In the genomic region with DNA sequence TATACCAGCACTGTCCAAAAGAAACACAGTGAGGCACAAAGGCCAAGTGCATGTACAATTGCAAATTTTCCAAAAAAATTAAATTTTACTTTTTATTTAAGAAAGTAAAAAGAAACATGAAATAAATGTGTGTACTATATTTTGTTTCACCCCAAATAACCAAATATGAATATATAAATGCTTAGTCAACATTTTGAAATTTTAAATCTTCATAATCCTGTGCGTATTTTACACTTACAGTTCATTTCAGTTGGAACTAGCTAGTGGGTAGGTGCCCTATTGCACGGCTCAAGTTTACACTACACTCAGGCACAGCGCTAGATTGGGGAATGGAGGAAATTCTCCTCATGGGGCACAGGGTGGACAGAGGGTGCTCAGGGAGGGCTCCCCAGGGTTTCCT, we compare ENCODE assay signal across 7 cellular contexts. TPM values are rescaled to one million over a fixed set of nuclear protein-coding genes. Genes with fewer than 3 reads are reported as not detected.
DNase-seq lines count a peak whose midpoint lies in the region; ATAC-seq, FAIRE-seq and TF ChIP-seq lines count a peak whose summit lies in the region.
"Had no signal": no experiment of that assay in that cellular context is flagged by ENCODE, and none has a peak within 500 bp of the region (broad histone marks: within the 10 kb centered on the region; RNA-seq: fewer than 3 reads in every experiment).

No MANE protein-coding gene starts in this region.

- H2AFZ ChIP-seq in PC-9 (no peak overlapping the region), mesenchymal stem cell (ENCODE audit: low read depth, low read length) (no peak overlapping the region)

- no peak for FAIRE-seq in GM12892 (lab: Jason Lieb, UNC)

- H3K9me3 ChIP-seq in BE2C (no peaks in the 10 kb centered on the region), PC-9 (ENCODE audit: insufficient read depth, low read depth) (peaks cover 5% of the 10 kb centered on the region; the same call in 1 of the 2 replicates), mesenchymal stem cell (ENCODE audit: control insufficient read depth, low read length) (no peaks in the 10 kb centered on the region)

- peak overlapping the region; percentile 92 for H3K9ac ChIP-seq in mesenchymal stem cell (ENCODE audit: low read length)

- H3K27me3 ChIP-seq in BE2C, result no peaks in the 10 kb centered on the region
- no peaks in the 10 kb centered on the region for H3K27me3 ChIP-seq in PC-9 (ENCODE audit: insufficient read depth, low read depth)
- no peaks in the 10 kb centered on the region for H3K27me3 ChIP-seq in mesenchymal stem cell (ENCODE audit: control insufficient read depth in 1 of 2, insufficient read depth in 1 of 2, low read length in 2 of 2)

- TF ChIP-seq CTCF in BE2C (IDR thresholded peaks at IDR 0.05; ENCODE audit: low read depth, low read length) (no peak), PC-9 (conservative IDR thresholded peaks at IDR 0.05) (no peak)

- H2BK12ac ChIP-seq in mesenchymal stem cell (ENCODE audit: low read length in 2 of 2), result no peak overlapping the region

- H3K4ac ChIP-seq in mesenchymal stem cell (ENCODE audit: low read depth in 1 of 2, low read length in 2 of 2), result no peak overlapping the region

- H3K27ac ChIP-seq in PC-9, result no peak overlapping the region
- no peak overlapping the region for H3K27ac ChIP-seq in mesenchymal stem cell (ENCODE audit: low read length, poor library complexity, severe bottlenecking)

- H4K91ac ChIP-seq in mesenchymal stem cell (ENCODE audit: low read length), result no peak overlapping the region

- peak overlapping the region; percentile 68; the same call in 1 of the 2 replicates for H3K4me3 ChIP-seq in BE2C (ENCODE audit: low read depth, low read length)
- H3K4me3 ChIP-seq in PC-9, result peak overlapping the region; percentile 67
- peak overlapping the region in 1 of 2 experiments; percentile 85 for H3K4me3 ChIP-seq in mesenchymal stem cell (ENCODE audit: insufficient read depth in 1 of 2, low read depth in 1 of 2, low read length in 2 of 2)

- ATAC-seq in GM18519 (IDR thresholded peaks at IDR 0.05; ENCODE audit: low FRiP score, unreplicated experiment), result no peak

- POLR2A ChIA-PET in PC-9 (lab: Charles Lee; ENCODE audit: unreplicated experiment), result no interaction called here

- DNase-seq in BE2C, result no peak
- no peak for DNase-seq in PC-9
- DNase-seq in mesenchymal stem cell, result no peak
- no peak for DNase-seq in epidermal melanocyte (ENCODE audit: insufficient read length, low spot score)
- no peak for DNase-seq in GM12892 (ENCODE audit: insufficient read length)
- DNase-seq: NCI-H1694 treated with DMSO at 0.1 percent for 48 hours had no signal

- H2BK5ac ChIP-seq in mesenchymal stem cell (ENCODE audit: low read depth, low read length, poor library complexity, severe bottlenecking), result no peak overlapping the region

- H3K36me3 ChIP-seq in BE2C, result no peaks in the 10 kb centered on the region
- H3K36me3 ChIP-seq in PC-9 (ENCODE audit: low read depth), result no peaks in the 10 kb centered on the region
- peaks cover 14 to 39% of the 10 kb centered on the region in 2 experiments for H3K36me3 ChIP-seq in mesenchymal stem cell (ENCODE audit: control insufficient read depth in 1 of 2, insufficient read depth in 2 of 2, low read depth in 1 of 2, low read length in 2 of 2)

- H3K9me2 ChIP-seq in PC-9 (ENCODE audit: insufficient read depth), result no peaks in the 10 kb centered on the region

- no peak overlapping the region for H2AK5ac ChIP-seq in mesenchymal stem cell (ENCODE audit: low read length, severe bottlenecking)

- H3K18ac ChIP-seq in mesenchymal stem cell (ENCODE audit: low read depth in 1 of 2, low read length in 2 of 2), result no peak overlapping the region

- no TSS peak for BruUV-seq in PC-9 (replicated peaks; lab: Mats Ljungman, UMichigan)

- peak overlapping the region; percentile 73 for H3K4me2 ChIP-seq in PC-9
- H3K4me2 ChIP-seq in mesenchymal stem cell (ENCODE audit: low read length, poor library complexity, severe bottlenecking), result no peak overlapping the region

- no peak for TF ChIP-seq POLR2A in GM12892 (IDR thresholded peaks at IDR 0.05; ENCODE audit: low read depth, low read length)

- H2BK120ac ChIP-seq in mesenchymal stem cell (ENCODE audit: low read depth, low read length), result no peak overlapping the region

- CTCF ChIA-PET in PC-9 (lab: Charles Lee), result no interaction called here

- H4K8ac ChIP-seq in mesenchymal stem cell (ENCODE audit: low read length), result no peak overlapping the region

- no peak overlapping the region for H3K14ac ChIP-seq in mesenchymal stem cell (ENCODE audit: low read length in 2 of 2)

- no peaks in the 10 kb centered on the region for H3K79me2 ChIP-seq in PC-9 (ENCODE audit: low read depth)

- H3K4me1 ChIP-seq in BE2C, result peaks cover 5% of the 10 kb centered on the region; the same call in 1 of the 2 replicates
- peaks cover 6% of the 10 kb centered on the region; the same call in 1 of the 2 replicates for H3K4me1 ChIP-seq in PC-9 (replicated peaks; ENCODE audit: insufficient read depth)
- H3K4me1 ChIP-seq in mesenchymal stem cell (ENCODE audit: control insufficient read depth, insufficient read depth, low read depth, low read length), result peaks cover 16% of the 10 kb centered on the region

- no peak overlapping the region for H2BK15ac ChIP-seq in mesenchymal stem cell (ENCODE audit: low read depth, poor library complexity, severe bottlenecking)

- WGBS in mesenchymal stem cell, result 94% methylated on average over 3 of the region's 3 CpGs

- intact Hi-C loops in PC-9 (cut with micrococcal nuclease; ENCODE audit: unreplicated experiment), result loop anchor here (10.0 kb wide), 1 partner anchor 78 kb away; no protein-coding TSS in a partner anchor

- peaks cover 25% of the 10 kb centered on the region for H3K79me1 ChIP-seq in mesenchymal stem cell (replicated peaks; ENCODE audit: low read length, poor library complexity, severe bottlenecking)

- no peaks in the 10 kb centered on the region for H4K20me1 ChIP-seq in PC-9 (ENCODE audit: insufficient read depth)

- peaks cover 6% of the 10 kb centered on the region; the same call in 1 of the 2 replicates for H3F3A ChIP-seq in PC-9 (ENCODE audit: insufficient read depth, low read depth)

- H3K23ac ChIP-seq in mesenchymal stem cell (ENCODE audit: low read length in 2 of 2), result no peak overlapping the region

RNA-seq across cellular contexts. Expression of a gene that starts 18.0 kb away (rescaled TPM):
- polyA plus RNA-seq in BE2C (2012; ENCODE audit: insufficient read depth, insufficient read length, low read depth), result 2.4 TPM
- 26.2 and 29.8 TPM in 2 replicates for total RNA-seq in PC-9 (2021)
- polyA plus RNA-seq in mesenchymal stem cell (2013, experiment 1 of 2), result 14.3 TPM
- polyA plus RNA-seq in mesenchymal stem cell (2013, experiment 2 of 2), result 15.1 TPM
- polyA plus RNA-seq in GM12892 (2012; ENCODE audit: missing spikeins), result 31.0 TPM

RNA-seq across cellular contexts. Expression of a gene that starts 20.3 kb away (rescaled TPM):
- polyA plus RNA-seq in BE2C (2012; ENCODE audit: insufficient read depth, insufficient read length, low read depth), result 2.4 TPM
- total RNA-seq in PC-9 (2021), result 28.3 and 30.4 TPM in 2 replicates
- 17.7 TPM for polyA plus RNA-seq in mesenchymal stem cell (2013, experiment 1 of 2)
- polyA plus RNA-seq in mesenchymal stem cell (2013, experiment 2 of 2), result 18.2 TPM
- polyA plus RNA-seq in GM12892 (2012; ENCODE audit: missing spikeins), result 42.5 TPM

RNA-seq across cellular contexts. Expression of a gene that starts 35.4 kb away (rescaled TPM):
- 31.1 TPM for polyA plus RNA-seq in BE2C (2012; ENCODE audit: insufficient read depth, insufficient read length, low read depth)
- 19.5 and 23.4 TPM in 2 replicates for total RNA-seq in PC-9 (2021)
- polyA plus RNA-seq in mesenchymal stem cell (2013, experiment 1 of 2), result 25.5 TPM
- 25.8 TPM for polyA plus RNA-seq in mesenchymal stem cell (2013, experiment 2 of 2)
- 16.3 TPM for polyA plus RNA-seq in GM12892 (2012; ENCODE audit: missing spikeins)

RNA-seq across cellular contexts. Expression of a gene that starts 39.4 kb away (rescaled TPM):
- polyA plus RNA-seq in BE2C (2012; ENCODE audit: insufficient read depth, insufficient read length, low read depth), result 3.6 TPM
- 20.7 and 23.4 TPM in 2 replicates for total RNA-seq in PC-9 (2021)
- 14.4 TPM for polyA plus RNA-seq in mesenchymal stem cell (2013, experiment 1 of 2)
- 13.8 TPM for polyA plus RNA-seq in mesenchymal stem cell (2013, experiment 2 of 2)
- polyA plus RNA-seq in GM12892 (2012; ENCODE audit: missing spikeins), result 40.1 TPM

RNA-seq across cellular contexts. Expression of a gene that starts 57.3 kb away (rescaled TPM):
- polyA plus RNA-seq in BE2C (2012; ENCODE audit: insufficient read depth, insufficient read length, low read depth), result 4.9 TPM
- total RNA-seq in PC-9 (2021), result 28.7 and 32.9 TPM in 2 replicates
- 31.1 TPM for polyA plus RNA-seq in mesenchymal stem cell (2013, experiment 1 of 2)
- 32.3 TPM for polyA plus RNA-seq in mesenchymal stem cell (2013, experiment 2 of 2)
- 65.0 TPM for polyA plus RNA-seq in GM12892 (2012; ENCODE audit: missing spikeins)
